2 cellular contexts compared by ENCODE assay signal in genomic region chr10:79349766-79350406, GRCh38.
TF ChIP-seq lines count a peak whose summit lies in the region.

No MANE protein-coding gene starts in this region.

TF ChIP-seq in IMR-90, 13 proteins besides CTCF, POLR2A, EP300 and RAD21:
- TF ChIP-seq NFE2L2 (IDR thresholded peaks at IDR 0.05; ENCODE audit: low read depth, low read length) (no peak), CHD1 (IDR thresholded peaks at IDR 0.05; ENCODE audit: low read depth, low read length) (no peak), ELK1 (IDR thresholded peaks at IDR 0.05; ENCODE audit: borderline replicate concordance, low read depth, low read length) (no peak), RFX5 (IDR thresholded peaks at IDR 0.05; ENCODE audit: low read depth, low read length) (no peak), RCOR1 (IDR thresholded peaks at IDR 0.05; ENCODE audit: insufficient replicate concordance, low read length) (no peak), MXI1 (IDR thresholded peaks at IDR 0.05; ENCODE audit: borderline replicate concordance, low read depth, low read length) (no peak), MAFK (IDR thresholded peaks at IDR 0.05; ENCODE audit: low read depth, low read length) (no peak), MAZ (IDR thresholded peaks at IDR 0.05; ENCODE audit: borderline replicate concordance, low read depth, low read length) (no peak), BHLHE40 (IDR thresholded peaks at IDR 0.05; ENCODE audit: low read depth, low read length) (no peak)

TF ChIP-seq in K562, 482 proteins besides CTCF, POLR2A, EP300 and RAD21:
- no peak for TF ChIP-seq DPF2 (IDR thresholded peaks at IDR 0.05)
- TF ChIP-seq, protein P1, sequence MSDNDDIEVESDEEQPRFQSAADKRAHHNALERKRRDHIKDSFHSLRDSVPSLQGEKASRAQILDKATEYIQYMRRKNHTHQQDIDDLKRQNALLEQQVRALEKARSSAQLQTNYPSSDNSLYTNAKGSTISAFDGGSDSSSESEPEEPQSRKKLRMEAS (CRISPR knock-in tag; IDR thresholded peaks at IDR 0.05): peak; percentile 10
- TF ChIP-seq FOXJ2 (tag; IDR thresholded peaks at IDR 0.05): no peak
- TF ChIP-seq TCF3 (CRISPR knock-in tag; IDR thresholded peaks at IDR 0.05): 0 out of 2 replicates have a peak, but pooled peaks have one; percentile 19
- peak; percentile 37; the same call in 1 of the 2 replicates for TF ChIP-seq ZBTB7A (IDR thresholded peaks at IDR 0.05; ENCODE audit: borderline replicate concordance, control insufficient read depth, low read depth, low read length)
- peak; percentile 49 for TF ChIP-seq CBFA2T3 (IDR thresholded peaks at IDR 0.05)
- 0 out of 2 replicates have a peak, but pooled peaks have one; percentile 28 for TF ChIP-seq MED1 (CRISPR knock-in tag; IDR thresholded peaks at IDR 0.05; ENCODE audit: borderline replicate concordance)
- no peak for TF ChIP-seq ZSCAN32 (CRISPR knock-in tag; IDR thresholded peaks at IDR 0.05)
